In the genomic region with DNA sequence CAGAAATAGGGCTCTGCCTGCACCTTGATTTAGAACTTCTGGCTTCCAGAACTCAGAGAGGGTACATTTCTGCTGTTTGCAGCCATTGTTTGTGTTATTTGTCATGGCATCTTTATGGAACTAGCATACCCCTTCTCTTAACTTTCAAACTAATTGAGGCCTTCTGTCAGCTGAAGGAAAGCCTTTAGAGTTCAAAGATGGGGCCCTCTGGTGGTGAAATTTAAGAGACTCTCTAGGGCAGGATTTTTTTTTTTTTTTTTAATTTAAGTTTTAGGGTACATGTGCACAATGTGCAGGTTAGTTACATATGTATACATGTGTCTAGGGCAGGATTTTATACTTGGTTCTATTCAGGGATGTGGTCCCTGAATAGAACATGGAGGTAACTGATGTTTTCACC, we compare ENCODE assay signal across 9 cellular contexts.
DNase-seq lines count a peak whose midpoint lies in the region; ATAC-seq and TF ChIP-seq lines count a peak whose summit lies in the region.
"Had no signal": no experiment of that assay in that cellular context is flagged by ENCODE, and none has a peak within 500 bp of the region (broad histone marks: within the 10 kb centered on the region; RNA-seq: fewer than 3 reads in every experiment).

No MANE protein-coding gene starts in this region.

- no peak overlapping the region for H2AK5ac ChIP-seq in mesenchymal stem cell (ENCODE audit: low read length, severe bottlenecking)

- H3K27ac ChIP-seq in mesenchymal stem cell (ENCODE audit: low read length, poor library complexity, severe bottlenecking): no peak overlapping the region

- H3K9me3 ChIP-seq in mesenchymal stem cell (ENCODE audit: control insufficient read depth, low read length): no peaks in the 10 kb centered on the region

- in situ Hi-C loops in GM13976 (cut with MboI; ENCODE audit: low sequenced_read_pairs, unreplicated experiment) (loop anchor here (25.0 kb wide), 1 partner anchor 372 kb away; no protein-coding TSS in a partner anchor), SK-MEL-5 (cut with HindIII; ENCODE audit: low pct_unique_long_range_greater_than_20kb, low sequenced_read_pairs) (no loop called here)

- no peak overlapping the region for H2BK120ac ChIP-seq in mesenchymal stem cell (ENCODE audit: low read depth, low read length)

- H2AFZ ChIP-seq in mesenchymal stem cell (ENCODE audit: low read depth, low read length): no peak overlapping the region

- no peak overlapping the region for H3K23ac ChIP-seq in mesenchymal stem cell (ENCODE audit: low read length in 2 of 2)

- no peaks in the 10 kb centered on the region for H3K27me3 ChIP-seq in mesenchymal stem cell (ENCODE audit: control insufficient read depth in 1 of 2, insufficient read depth in 1 of 2, low read length in 2 of 2)

- H4K91ac ChIP-seq in mesenchymal stem cell (ENCODE audit: low read length): no peak overlapping the region

- H3K9ac ChIP-seq in mesenchymal stem cell (ENCODE audit: low read length): no peak overlapping the region

- no peak overlapping the region for H2BK5ac ChIP-seq in mesenchymal stem cell (ENCODE audit: low read depth, low read length, poor library complexity, severe bottlenecking)

- peak; percentile 42 for ATAC-seq in HG03025 (IDR thresholded peaks at IDR 0.05; ENCODE audit: low FRiP score, unreplicated experiment)
- no peak for ATAC-seq in HG03097 (IDR thresholded peaks at IDR 0.05; ENCODE audit: low FRiP score, unreplicated experiment)
- ATAC-seq: activated T-cell treated with anti-CD3 and anti-CD28 coated beads, Interleukin-2, amount 50 U/mL, for 72 hours had no signal

- H3K4ac ChIP-seq in mesenchymal stem cell (ENCODE audit: low read depth in 1 of 2, low read length in 2 of 2): no peak overlapping the region

- H3K79me1 ChIP-seq in mesenchymal stem cell (replicated peaks; ENCODE audit: low read length, poor library complexity, severe bottlenecking): no peaks in the 10 kb centered on the region

- no peak overlapping the region for H4K8ac ChIP-seq in mesenchymal stem cell (ENCODE audit: low read length)

- no peak overlapping the region for H3K4me2 ChIP-seq in mesenchymal stem cell (ENCODE audit: low read length, poor library complexity, severe bottlenecking)

- H3K14ac ChIP-seq in mesenchymal stem cell (ENCODE audit: low read length in 2 of 2): no peak overlapping the region

- DNase-seq in GM13976 (ENCODE audit: low spot score) (peak; percentile 28), SK-MEL-5 (ENCODE audit: low read depth, low spot score) (peak; percentile 46), mesenchymal stem cell (peak; percentile 17), GM03348 (ENCODE audit: low spot score) (no peak)
- DNase-seq in stimulated activated CD4-positive, alpha-beta T cell treated with anti-CD3 and anti-CD28 coated beads, Interleukin-4, amount 100 ng/mL, for 24 hours: no peak
- no peak for DNase-seq in activated CD4-positive, alpha-beta T cell treated with anti-CD3 and anti-CD28 coated beads for 4 hours

- no peak overlapping the region for H3K18ac ChIP-seq in mesenchymal stem cell (ENCODE audit: low read depth in 1 of 2, low read length in 2 of 2)

- H2BK15ac ChIP-seq in mesenchymal stem cell (ENCODE audit: low read depth, poor library complexity, severe bottlenecking): no peak overlapping the region

- H3K4me3 ChIP-seq in mesenchymal stem cell (ENCODE audit: insufficient read depth in 1 of 2, low read depth in 1 of 2, low read length in 2 of 2): no peak overlapping the region

- no peak overlapping the region for H2BK12ac ChIP-seq in mesenchymal stem cell (ENCODE audit: low read length in 2 of 2)

- no peaks in the 10 kb centered on the region for H3K36me3 ChIP-seq in mesenchymal stem cell (ENCODE audit: control insufficient read depth in 1 of 2, insufficient read depth in 2 of 2, low read depth in 1 of 2, low read length in 2 of 2)

- TF ChIP-seq CTCF in GM13976 (IDR thresholded peaks at IDR 0.05; ENCODE audit: borderline replicate concordance, control extremely low read depth, extremely low read depth, insufficient read depth, missing control alignments): no peak

- H3K4me1 ChIP-seq in mesenchymal stem cell (ENCODE audit: control insufficient read depth, insufficient read depth, low read depth, low read length): no peaks in the 10 kb centered on the region

Comparison
In these comparisons a context has a peak if more than half of its experiments do, and no peak if none do; other contexts are left out.
1. DNase-seq: peak in GM13976 (single experiment), SK-MEL-5 (single experiment) and mesenchymal stem cell (single experiment); none in GM03348 (single experiment), stimulated activated CD4-positive, alpha-beta T cell treated with anti-CD3 and anti-CD28 coated beads, Interleukin-4, amount 100 ng/mL, for 24 hours (single experiment) and activated CD4-positive, alpha-beta T cell treated with anti-CD3 and anti-CD28 coated beads for 4 hours (0 of 2).